23 cellular contexts compared by ENCODE assay signal in genomic region chr2:175450029-175450428, GRCh38.
A peak's percentile ranks its signal among the peaks of the same experiment; 100 is the strongest.
DNase-seq lines count a peak whose midpoint lies in the region; ATAC-seq and TF ChIP-seq lines count a peak whose summit lies in the region.
"Had no signal": no experiment of that assay in that cellular context is flagged by ENCODE, and none has a peak within 500 bp of the region (broad histone marks: within the 10 kb centered on the region; RNA-seq: fewer than 3 reads in every experiment).

No MANE protein-coding gene starts in this region.

- H3K27me3 ChIP-seq in esophagus muscularis mucosa = peaks cover 0 to 4% (median 0%) of the 10 kb centered on the region in 4 donors
- H3K27me3 ChIP-seq: BE2C, BLaER1 had no signal

- intact Hi-C loops in Right ventricle myocardium superior (cut with DNase I) (no loop called here), cardiac septum (cut with DNase I) (no loop called here), left ventricle myocardium superior (cut with micrococcal nuclease) (no loop called here), left cardiac atrium (cut with DNase I) (no loop called here), esophagus muscularis mucosa (cut with DNase I) (no loop called here)

- no peak for DNase-seq in Right ventricle myocardium superior
- DNase-seq in cardiac septum (ENCODE audit: low spot score) = no peak
- DNase-seq in left ventricle myocardium superior = no peak
- no peak for DNase-seq in left cardiac atrium
- DNase-seq in NCI-H69 (lab: John Stamatoyannopoulos, UW) = peak; percentile 41
- DNase-seq in esophagus muscularis mucosa (ENCODE audit: extremely low spot score) = peak; percentile 53
- DNase-seq in superior temporal gyrus (ENCODE audit: extremely low spot score) = no peak
- DNase-seq: 8988T; ACHN; BE2C; C1 segment of cervical spinal cord; CD4-positive, alpha-beta memory T cell; CD4-positive, CD25-positive, alpha-beta regulatory T cell; CD8-positive, alpha-beta memory T cell; DMS153; DMS53; DMS79; DND-41; EL; GDM1 had no signal

- peak; percentile 15 for ATAC-seq in Right ventricle myocardium superior (ENCODE audit: poor library complexity)
- peak; percentile 39 for ATAC-seq in left ventricle myocardium superior
- no peak for ATAC-seq in left cardiac atrium
- ATAC-seq in HG03045 (IDR thresholded peaks at IDR 0.05; ENCODE audit: unreplicated experiment) = no peak
- ATAC-seq: GM12878 had no signal

- H3K4me1 ChIP-seq in esophagus muscularis mucosa = no peaks in the 10 kb centered on the region
- H3K4me1 ChIP-seq: BE2C had no signal

- no peaks in the 10 kb centered on the region for H3K36me3 ChIP-seq in esophagus muscularis mucosa
- H3K36me3 ChIP-seq: BE2C, BLaER1 had no signal

- TF ChIP-seq EP300 in esophagus muscularis mucosa (IDR thresholded peaks at IDR 0.05) = no peak

- no peak for TF ChIP-seq POLR2A in esophagus muscularis mucosa (IDR thresholded peaks at IDR 0.05; ENCODE audit: low read depth)

- H3K27ac ChIP-seq in esophagus muscularis mucosa (replicated peaks in 1 of 4) = no peak overlapping the region
- H3K27ac ChIP-seq: BLaER1 had no signal

- TF ChIP-seq CTCF in esophagus muscularis mucosa (IDR thresholded peaks at IDR 0.05) = no peak

- no peaks in the 10 kb centered on the region for H3K9me3 ChIP-seq in esophagus muscularis mucosa
- H3K9me3 ChIP-seq: BE2C, BLaER1 had no signal

- no peak overlapping the region for H3K4me3 ChIP-seq in esophagus muscularis mucosa
- H3K4me3 ChIP-seq: BLaER1, GM12878 had no signal

- WGBS in esophagus muscularis mucosa = 85% methylated on average over 2 of the region's 2 CpGs

Comparison
In these comparisons a context has a peak if more than half of its experiments do, and no peak if none do; other contexts are left out.
1. ATAC-seq: peak in Right ventricle myocardium superior (single experiment) and left ventricle myocardium superior (single experiment); none in left cardiac atrium (0 of 2) and HG03045 (single experiment).
2. DNase-seq: peak in NCI-H69 (single experiment) and esophagus muscularis mucosa (single experiment); none in Right ventricle myocardium superior (single experiment), cardiac septum (single experiment), left ventricle myocardium superior (single experiment), left cardiac atrium (single experiment) and superior temporal gyrus (single experiment).